In genomic region chr5:174287761-174288160, GRCh38 we compare ENCODE assay signal across 24 cellular contexts.
"Had no signal": no experiment of that assay in that cellular context is flagged by ENCODE, and none has a peak within 500 bp of the region (broad histone marks: within the 10 kb centered on the region; RNA-seq: fewer than 3 reads in every experiment).

No MANE protein-coding gene starts in this region.

- ATAC-seq: foreskin keratinocyte, gastroesophageal sphincter, heart left ventricle, left cardiac atrium, left lung, left ventricle myocardium superior, lower lobe of right lung, mucosa of descending colon had no signal

- H3K4me1 ChIP-seq: esophagus squamous epithelium, foreskin keratinocyte, gastroesophageal sphincter, heart left ventricle, left lung, lower lobe of right lung had no signal

- H3K79me2 ChIP-seq: hepatocyte had no signal

- FAIRE-seq: colon, endothelial cell of umbilical vein, frontal cortex, keratinocyte had no signal

- H3K36me3 ChIP-seq: esophagus squamous epithelium, gastroesophageal sphincter, heart left ventricle, left lung, lower lobe of right lung had no signal

- H3K27ac Mint-ChIP-seq: immature natural killer cell, mesothelial cell of epicardium, naive B cell had no signal

- H3K9me3 ChIP-seq: lower lobe of right lung had no signal

- DNase-seq: dermis blood vessel endothelial cell; dorsolateral prefrontal cortex; effector CD4-positive, alpha-beta T cell; effector memory CD4-positive, alpha-beta T cell; esophagus squamous epithelium; foreskin keratinocyte; heart left ventricle; hypothalamus; immature natural killer cell; left cardiac atrium; left lung; left ventricle myocardium superior; lower lobe of right lung; mesenchymal stem cell; mucosa of descending colon; naive B cell had no signal

- H2AFZ ChIP-seq: hepatocyte had no signal

- H3K27ac ChIP-seq: coronary artery, dorsolateral prefrontal cortex, esophagus squamous epithelium, foreskin keratinocyte, gastroesophageal sphincter, heart left ventricle, hepatocyte, left lung, lower lobe of right lung had no signal

- H3K4me3 ChIP-seq: coronary artery, dorsolateral prefrontal cortex, esophagus squamous epithelium, gastroesophageal sphincter, heart left ventricle, hepatocyte, left lung, lower lobe of right lung, mucosa of descending colon had no signal

- H3K4me2 ChIP-seq: hepatocyte had no signal

- H3K4me3 Mint-ChIP-seq: immature natural killer cell, mesothelial cell of epicardium, naive B cell had no signal

- H3K27me3 ChIP-seq: dorsolateral prefrontal cortex, foreskin keratinocyte, hepatocyte had no signal

- H3K36me3 Mint-ChIP-seq: immature natural killer cell, mesothelial cell of epicardium, naive B cell had no signal

- H3K4me1 Mint-ChIP-seq: immature natural killer cell, mesothelial cell of epicardium, naive B cell had no signal
